Comparison of ENCODE assay signal across 8 cellular contexts in the genomic region with DNA sequence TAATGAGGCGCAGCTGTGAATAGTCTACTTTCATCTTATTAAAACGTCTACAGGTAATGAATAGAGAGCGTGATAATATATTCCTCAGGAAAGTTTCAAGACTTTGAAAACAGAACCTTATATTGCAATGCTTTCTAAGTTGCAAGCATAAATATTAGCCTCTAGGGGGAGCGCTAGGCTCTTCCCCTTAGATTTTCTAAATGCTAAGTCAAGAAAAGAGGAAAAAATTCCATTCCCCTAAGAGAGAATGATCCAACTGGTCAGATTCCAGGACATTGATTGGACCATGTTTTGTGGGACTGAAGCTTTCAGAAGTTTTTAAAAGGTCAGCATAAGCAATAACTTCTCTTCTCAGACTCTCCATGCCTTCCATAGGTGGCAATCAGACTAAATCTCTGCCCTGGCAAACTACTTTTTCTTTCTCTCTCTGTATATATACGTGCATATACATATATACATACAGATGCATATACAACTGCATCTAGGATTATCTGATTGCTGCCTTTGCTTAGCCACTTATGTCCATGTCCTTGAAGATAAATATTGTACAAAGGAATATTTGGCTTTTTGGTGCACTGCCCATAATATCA.
DNase-seq lines count a peak whose midpoint lies in the region; ATAC-seq, FAIRE-seq and TF ChIP-seq lines count a peak whose summit lies in the region.

No MANE protein-coding gene starts in this region.

- H3K27me3 ChIP-seq in NT2/D1 (ENCODE audit: insufficient read depth, insufficient read length) (no peaks in the 10 kb centered on the region), bronchial epithelial cell (ENCODE audit: control insufficient read depth, insufficient read depth, low read length) (no peaks in the 10 kb centered on the region)

- peak overlapping the region; percentile 97 for H3K27ac Mint-ChIP-seq in activated T-cell treated with anti-CD3 and anti-CD28 coated beads, Interleukin-2, amount 50 U/mL, for 72 hours

- TF ChIP-seq CTCF in bronchial epithelial cell (IDR thresholded peaks at IDR 0.05; ENCODE audit: insufficient read depth, low read length, severe bottlenecking), result peak; percentile 66

- H3K4me3 Mint-ChIP-seq in activated T-cell treated with anti-CD3 and anti-CD28 coated beads, Interleukin-2, amount 50 U/mL, for 72 hours, result peak overlapping the region; percentile 79 to 82

- H3K9ac ChIP-seq in NT2/D1 (ENCODE audit: insufficient read length, low read depth), result no peak overlapping the region

- peak in 1 of 2 donors; percentile 30 for ATAC-seq in activated T-cell treated with anti-CD3 and anti-CD28 coated beads, Interleukin-2, amount 50 U/mL, for 72 hours (replicated peaks in 1 of 2)
- peak; percentile 75 for ATAC-seq in HG02885 (IDR thresholded peaks at IDR 0.05; ENCODE audit: poor library complexity, unreplicated experiment)
- peak; percentile 93 for ATAC-seq in left lobe of liver

- H3K4me1 Mint-ChIP-seq in activated T-cell treated with anti-CD3 and anti-CD28 coated beads, Interleukin-2, amount 50 U/mL, for 72 hours (ENCODE audit: low read depth), result peaks cover 100% of the 10 kb centered on the region

- no peak for DNase-seq in activated T-cell treated with anti-CD3 and anti-CD28 coated beads, Interleukin-2, amount 50 U/mL, for 72 hours
- no peak for DNase-seq in activated T-cell treated with anti-CD3 and anti-CD28 coated beads, Interleukin-2, amount 50 U/mL, for 48 hours
- peak; percentile 38 for DNase-seq in NT2/D1 (ENCODE audit: low read depth, low spot score)
- peak; percentile 67 for DNase-seq in bronchial epithelial cell (ENCODE audit: low read depth)
- DNase-seq in left lobe of liver (ENCODE audit: low spot score), result no peak
- DNase-seq in urothelium cell line (ENCODE audit: low spot score), result peak; percentile 15
- no peak for DNase-seq in NCI-H187 treated with DMSO at 0.1 percent for 48 hours (lab: John Stamatoyannopoulos, UW)

- H3K27me3 Mint-ChIP-seq in activated T-cell treated with anti-CD3 and anti-CD28 coated beads, Interleukin-2, amount 50 U/mL, for 72 hours (ENCODE audit: low read depth), result no peaks in the 10 kb centered on the region

- no peaks in the 10 kb centered on the region for H3K9me3 ChIP-seq in NT2/D1 (ENCODE audit: insufficient read depth, low read length)

- no peak overlapping the region for H3K4me3 ChIP-seq in NT2/D1 (ENCODE audit: insufficient read length, low read depth)
- H3K4me3 ChIP-seq in bronchial epithelial cell (ENCODE audit: low read depth, low read length), result no peak overlapping the region

- no peaks in the 10 kb centered on the region for H3K36me3 ChIP-seq in NT2/D1 (ENCODE audit: insufficient read depth, insufficient read length, low read length)
- H3K36me3 ChIP-seq in bronchial epithelial cell (ENCODE audit: control insufficient read depth, insufficient read depth, low read length), result no peaks in the 10 kb centered on the region

- peaks cover 0 to 3% of the 10 kb centered on the region in 2 donors for H3K36me3 Mint-ChIP-seq in activated T-cell treated with anti-CD3 and anti-CD28 coated beads, Interleukin-2, amount 50 U/mL, for 72 hours (ENCODE audit: insufficient read depth in 2 of 2)

- no peaks in the 10 kb centered on the region for H3K4me1 ChIP-seq in NT2/D1 (ENCODE audit: insufficient read depth, insufficient read length)

- H3K9me3 Mint-ChIP-seq in activated T-cell treated with anti-CD3 and anti-CD28 coated beads, Interleukin-2, amount 50 U/mL, for 72 hours, result no peaks in the 10 kb centered on the region

- no peak for FAIRE-seq in bronchial epithelial cell (lab: Jason Lieb, UNC)
- no peak for FAIRE-seq in urothelium cell line (lab: Jason Lieb, UNC)

Comparison
In these comparisons a context has a peak if more than half of its experiments do, and no peak if none do; other contexts are left out.
1. DNase-seq: peak in NT2/D1 (single experiment), bronchial epithelial cell (single experiment) and urothelium cell line (single experiment); none in activated T-cell treated with anti-CD3 and anti-CD28 coated beads, Interleukin-2, amount 50 U/mL, for 72 hours (0 of 2), activated T-cell treated with anti-CD3 and anti-CD28 coated beads, Interleukin-2, amount 50 U/mL, for 48 hours (0 of 2), left lobe of liver (single experiment) and NCI-H187 treated with DMSO at 0.1 percent for 48 hours (single experiment).